ENCODE assay signal across 8 cellular contexts in the genomic region with DNA sequence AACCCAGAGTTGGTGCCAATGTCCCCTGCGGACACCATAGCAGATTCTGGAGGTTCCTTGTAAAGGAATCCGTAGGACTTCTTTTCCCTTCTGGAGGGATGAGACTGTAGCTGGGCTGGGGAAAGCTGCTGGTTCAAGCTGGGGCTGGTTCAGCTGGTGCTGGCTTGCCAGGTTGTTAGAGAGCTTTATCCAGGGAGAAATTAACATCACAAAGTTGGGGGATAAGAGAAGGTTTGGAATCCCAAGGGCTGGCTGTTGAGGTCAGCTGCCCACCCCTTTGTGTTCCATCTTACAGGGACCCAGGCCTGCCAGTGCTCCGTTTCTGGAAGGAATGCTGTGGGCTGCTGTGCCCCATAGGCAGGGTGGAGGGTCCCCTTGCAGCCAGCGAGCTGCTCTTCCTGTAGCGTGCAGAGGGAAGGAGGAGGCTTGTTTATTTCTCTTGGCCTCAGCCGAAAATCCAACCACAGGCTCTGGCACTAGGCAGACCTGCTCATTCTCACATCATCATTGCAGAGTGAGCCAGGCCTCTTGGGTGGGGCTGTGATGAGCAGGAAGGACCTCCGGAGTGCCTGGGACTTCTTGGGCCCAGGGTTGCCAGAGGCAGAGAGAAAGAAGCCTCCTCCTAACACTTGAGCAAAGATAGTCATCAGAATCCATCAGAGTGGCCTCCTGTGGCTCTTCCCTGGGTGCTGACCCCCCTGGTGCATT.
DNase-seq lines count a peak whose midpoint lies in the region; ATAC-seq, FAIRE-seq and TF ChIP-seq lines count a peak whose summit lies in the region.

No MANE protein-coding gene starts in this region.

- no peaks in the 10 kb centered on the region for H3K36me3 ChIP-seq in adrenal gland (replicated peaks in 1 of 2)
- H3K36me3 ChIP-seq in small intestine (ENCODE audit: control insufficient read depth in 2 of 2, insufficient read depth in 2 of 2, low read length in 2 of 2), result no peaks in the 10 kb centered on the region

- peaks cover 15% of the 10 kb centered on the region for H3K36me3 Mint-ChIP-seq in activated CD4-positive, alpha-beta T cell treated with anti-CD3 and anti-CD28 coated beads, Interleukin-2, amount 10 ng/mL, durations not matched to agents 24 days and 14 days (ENCODE audit: low read depth)

- intact Hi-C loops in activated CD4-positive, alpha-beta T cell treated with anti-CD3 and anti-CD28 coated beads, Interleukin-2, amount 10 ng/mL, durations not matched to agents 24 days and 14 days (cut with micrococcal nuclease), result loop anchor here (2.0 kb wide), 1 partner anchor 59 kb away; no protein-coding TSS in a partner anchor
- intact Hi-C loops in adrenal gland (cut with DNase I), result loop anchor here in 1 of 2 donors (5.0 kb wide), 1 partner anchor 35 kb away; no protein-coding TSS in a partner anchor

- H3K4me1 ChIP-seq in adrenal gland (replicated peaks in 1 of 2) (peaks cover 69 to 85% of the 10 kb centered on the region in 2 donors), small intestine (ENCODE audit: control insufficient read depth in 2 of 2, insufficient read depth in 1 of 2, low read depth in 1 of 2, low read length in 1 of 2) (peaks cover 22 to 37% of the 10 kb centered on the region in 2 donors)

- no peak overlapping the region for H3K4me3 ChIP-seq in adrenal gland
- H3K4me3 ChIP-seq in small intestine (ENCODE audit: low read depth in 1 of 2, low read length in 2 of 2), result peak overlapping the region in 1 of 2 donors; percentile 8

- H3K27ac ChIP-seq in adrenal gland, result peak overlapping the region; percentile 15 to 89 (median 76)
- H3K27ac ChIP-seq in small intestine (ENCODE audit: low read depth in 1 of 2, low read length in 1 of 2), result peak overlapping the region; percentile 69 to 72

- no peaks in the 10 kb centered on the region for H3K27me3 ChIP-seq in adrenal gland
- H3K27me3 ChIP-seq in small intestine (ENCODE audit: control insufficient read depth in 2 of 2, insufficient read depth in 2 of 2, low read length in 2 of 2), result no peaks in the 10 kb centered on the region

- no peaks in the 10 kb centered on the region for H3K9me3 ChIP-seq in adrenal gland (replicated peaks in 1 of 3)
- H3K9me3 ChIP-seq in small intestine (ENCODE audit: control insufficient read depth, low read depth), result no peaks in the 10 kb centered on the region

- no peaks in the 10 kb centered on the region for H3K9me3 Mint-ChIP-seq in activated CD4-positive, alpha-beta T cell treated with anti-CD3 and anti-CD28 coated beads, Interleukin-2, amount 10 ng/mL, durations not matched to agents 24 days and 14 days

- peak overlapping the region; percentile 87 for H3K4me3 Mint-ChIP-seq in activated CD4-positive, alpha-beta T cell treated with anti-CD3 and anti-CD28 coated beads, Interleukin-2, amount 10 ng/mL, durations not matched to agents 24 days and 14 days

- H3K4me1 Mint-ChIP-seq in activated CD4-positive, alpha-beta T cell treated with anti-CD3 and anti-CD28 coated beads, Interleukin-2, amount 10 ng/mL, durations not matched to agents 24 days and 14 days, result peaks cover 74% of the 10 kb centered on the region

- FAIRE-seq in small intestine (lab: Jason Lieb, UNC), result no peak

- no peak for TF ChIP-seq POLR2A in adrenal gland (IDR thresholded peaks at IDR 0.05)

- no peak for ATAC-seq in HG03520 (IDR thresholded peaks at IDR 0.05; ENCODE audit: unreplicated experiment)
- ATAC-seq in HG02981 (IDR thresholded peaks at IDR 0.05; ENCODE audit: unreplicated experiment), result no peak

- H3K27ac Mint-ChIP-seq in activated CD4-positive, alpha-beta T cell treated with anti-CD3 and anti-CD28 coated beads, Interleukin-2, amount 10 ng/mL, durations not matched to agents 24 days and 14 days, result peak overlapping the region; percentile 90

- TF ChIP-seq CTCF in adrenal gland (IDR thresholded peaks at IDR 0.05), result no peak

- peak; percentile 88 for DNase-seq in activated CD4-positive, alpha-beta T cell treated with anti-CD3 and anti-CD28 coated beads, Interleukin-2, amount 10 ng/mL, durations not matched to agents 24 days and 14 days
- no peak for DNase-seq in activated CD4-positive, alpha-beta T cell treated with anti-CD3 and anti-CD28 coated beads for 4 hours
- peak in 2 of 7 donors; percentile 44 to 52 for DNase-seq in adrenal gland
- DNase-seq in hepatic stellate cell (ENCODE audit: low spot score), result peak; percentile 96
- DNase-seq in small intestine, result no peak
- no peak for DNase-seq in NCI-H1694 treated with DMSO at 0.1 percent for 48 hours (lab: John Stamatoyannopoulos, UW)

- no peaks in the 10 kb centered on the region for H3K27me3 Mint-ChIP-seq in activated CD4-positive, alpha-beta T cell treated with anti-CD3 and anti-CD28 coated beads, Interleukin-2, amount 10 ng/mL, durations not matched to agents 24 days and 14 days

- 37 to 63% (median 56%) methylated on average over 6 to 7 of the region's 7 CpGs for WGBS in adrenal gland, 4 donors
- 39 to 47% (median 40%) methylated on average over 7 of the region's 7 CpGs for WGBS in small intestine, 3 donors

Comparison
In these comparisons a context has a peak if more than half of its experiments do, and no peak if none do; other contexts are left out.
1. DNase-seq: peak in activated CD4-positive, alpha-beta T cell treated with anti-CD3 and anti-CD28 coated beads, Interleukin-2, amount 10 ng/mL, durations not matched to agents 24 days and 14 days (single experiment) and hepatic stellate cell (single experiment); none in activated CD4-positive, alpha-beta T cell treated with anti-CD3 and anti-CD28 coated beads for 4 hours (0 of 2), small intestine (single experiment) and NCI-H1694 treated with DMSO at 0.1 percent for 48 hours (single experiment).